ENCODE assay signal across 1 cellular context in genomic region chr17:48025040-48025903, GRCh38.
TF ChIP-seq lines count a peak whose summit lies in the region.

No MANE protein-coding gene starts in this region.

TF ChIP-seq in K562, 482 proteins besides CTCF, POLR2A, EP300 and RAD21 (continued from another document and continues in another):
- TF ChIP-seq TSHZ1 (CRISPR knock-in tag; IDR thresholded peaks at IDR 0.05) (no peak), ZNF217 (CRISPR knock-in tag; IDR thresholded peaks at IDR 0.05) (no peak), MTA2 (IDR thresholded peaks at IDR 0.05; ENCODE audit: low read depth) (no peak), MCM5 (IDR thresholded peaks at IDR 0.05; ENCODE audit: low read depth) (no peak), ETS2 (tag; IDR thresholded peaks at IDR 0.05; ENCODE audit: borderline replicate concordance, poor library complexity, severe bottlenecking) (no peak), ETV5 (CRISPR knock-in tag; IDR thresholded peaks at IDR 0.05; ENCODE audit: low read depth) (no peak), U2AF2 (optimal IDR thresholded peaks at IDR 0.05; ENCODE audit: low read depth, low read length) (no peak), CTBP1 (IDR thresholded peaks at IDR 0.05; ENCODE audit: borderline replicate concordance) (peak; percentile 17), ZNF280A (IDR thresholded peaks at IDR 0.05; ENCODE audit: low read depth, partially characterized antibody) (no peak), HMBOX1 (IDR thresholded peaks at IDR 0.05) (peak; percentile 49; the same call in 1 of the 2 replicates), CXXC5 (CRISPR knock-in tag; IDR thresholded peaks at IDR 0.05) (peak; percentile 78), BCLAF1 (IDR thresholded peaks at IDR 0.05; ENCODE audit: borderline replicate concordance in 1 of 2, control insufficient read depth in 1 of 2, low read depth in 2 of 2, low read length in 1 of 2) (no peak), GABPB1 (CRISPR knock-in tag; IDR thresholded peaks at IDR 0.05) (peak; percentile 65), DLX4 (CRISPR knock-in tag; IDR thresholded peaks at IDR 0.05) (no peak), AFF4 (CRISPR knock-in tag; IDR thresholded peaks at IDR 0.05) (0 out of 2 replicates have a peak, but pooled peaks have one; percentile 33), MNT (conservative IDR thresholded peaks at IDR 0.05) (peak; percentile 87 to 95), PTRF (tag; IDR thresholded peaks at IDR 0.05) (no peak), CREB3L1 (IDR thresholded peaks at IDR 0.05; ENCODE audit: borderline replicate concordance, low read depth) (peak; percentile 13; the same call in 1 of the 2 replicates), MAFF (IDR thresholded peaks at IDR 0.05; ENCODE audit: low read length) (no peak), ATF1 (CRISPR knock-in tag; IDR thresholded peaks at IDR 0.05) (no peak), ATF1 (tag; IDR thresholded peaks at IDR 0.05) (no peak)
